In genomic region chr20:36317675-36318074, GRCh38 we compare ENCODE assay signal across 14 cellular contexts.
"Had no signal": no experiment of that assay in that cellular context is flagged by ENCODE, and none has a peak within 500 bp of the region (broad histone marks: within the 10 kb centered on the region; RNA-seq: fewer than 3 reads in every experiment).

No MANE protein-coding gene starts in this region.

- H3K4me3 Mint-ChIP-seq: activated naive CD8-positive, alpha-beta T cell treated with anti-CD3 and anti-CD28 coated beads, Interleukin-2, amount 10 ng/mL, durations not matched to agents 7 days and 5 days; nephron progenitor cell; T-helper 1 cell treated with Interleukin-12 subunit alpha and Interleukin-12 subunit beta and Interleukin-4 antibody, amounts not matched to agents 30 μg/mL and 1 μg/mL, for 36 hours had no signal

- H3K9me3 ChIP-seq: breast epithelium, heart right ventricle, left ventricle myocardium inferior, sigmoid colon had no signal

- H3K36me3 ChIP-seq: breast epithelium, heart right ventricle, left ventricle myocardium inferior, sigmoid colon had no signal

- H3K4me1 Mint-ChIP-seq: nephron progenitor cell had no signal

- H3K36me3 Mint-ChIP-seq: activated naive CD8-positive, alpha-beta T cell treated with anti-CD3 and anti-CD28 coated beads, Interleukin-2, amount 10 ng/mL, durations not matched to agents 7 days and 5 days had no signal

- ATAC-seq: foreskin keratinocyte, heart right ventricle had no signal

- H3K27ac ChIP-seq: breast epithelium, foreskin keratinocyte, heart right ventricle, left ventricle myocardium inferior, sigmoid colon had no signal

- H3K4me1 ChIP-seq: breast epithelium, foreskin keratinocyte, heart right ventricle, left ventricle myocardium inferior, sigmoid colon had no signal

- H3K4me3 ChIP-seq: breast epithelium, heart right ventricle, left ventricle myocardium inferior, sigmoid colon had no signal

- H3K27me3 ChIP-seq: breast epithelium had no signal

- DNase-seq: activated CD4-positive, alpha-beta T cell treated with anti-CD3 and anti-CD28 coated beads for 48 hours; activated gamma-delta T cell; activated naive CD8-positive, alpha-beta T cell treated with anti-CD3 and anti-CD28 coated beads, Interleukin-2, amount 10 ng/mL, durations not matched to agents 7 days and 5 days; anterior cingulate cortex; foreskin keratinocyte; heart right ventricle; left ventricle myocardium inferior; mesendoderm; nephron progenitor cell; sigmoid colon; stimulated activated CD4-positive, alpha-beta T cell treated with anti-CD3 and anti-CD28 coated beads, Interleukin-12 subunit alpha, Interleukin-12 subunit beta, amount 100 ng/mL, for 4 hours; stimulated activated naive CD4-positive, alpha-beta T cell treated with Interleukin-2 at 50 U/mL for 16 hours had no signal

- H3K27ac Mint-ChIP-seq: activated naive CD8-positive, alpha-beta T cell treated with anti-CD3 and anti-CD28 coated beads, Interleukin-2, amount 10 ng/mL, durations not matched to agents 7 days and 5 days; nephron progenitor cell; T-helper 1 cell treated with Interleukin-12 subunit alpha and Interleukin-12 subunit beta and Interleukin-4 antibody, amounts not matched to agents 30 μg/mL and 1 μg/mL, for 36 hours had no signal

- H3K9me3 Mint-ChIP-seq: activated naive CD8-positive, alpha-beta T cell treated with anti-CD3 and anti-CD28 coated beads, Interleukin-2, amount 10 ng/mL, durations not matched to agents 7 days and 5 days; nephron progenitor cell; T-helper 1 cell treated with Interleukin-12 subunit alpha and Interleukin-12 subunit beta and Interleukin-4 antibody, amounts not matched to agents 30 μg/mL and 1 μg/mL, for 36 hours had no signal
